ENCODE assay signal across 9 cellular contexts in the genomic region with DNA sequence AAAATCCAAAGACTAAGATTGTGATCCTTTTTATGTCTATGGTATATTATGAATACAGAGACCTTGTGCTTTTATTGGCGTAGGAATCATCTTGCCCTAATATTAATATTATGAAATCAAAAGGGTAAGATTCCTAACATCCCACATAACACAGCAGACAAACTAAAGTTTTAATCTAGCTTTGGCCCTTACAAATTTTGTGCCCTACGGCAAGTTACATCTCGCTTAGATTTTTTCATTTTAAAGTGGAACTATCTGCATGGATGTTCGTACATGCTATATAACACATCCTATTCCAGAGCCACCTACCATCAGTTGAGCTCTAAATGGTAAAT. TPM values are rescaled to one million over a fixed set of nuclear protein-coding genes. Genes with fewer than 3 reads are reported as not detected.
DNase-seq lines count a peak whose midpoint lies in the region; ATAC-seq and TF ChIP-seq lines count a peak whose summit lies in the region.
"Had no signal": no experiment of that assay in that cellular context is flagged by ENCODE, and none has a peak within 500 bp of the region (broad histone marks: within the 10 kb centered on the region; RNA-seq: fewer than 3 reads in every experiment).

No MANE protein-coding gene starts in this region.

- H3K4me3 Mint-ChIP-seq in CD8-positive, alpha-beta memory T cell: peak overlapping the region; percentile 95 to 99 (median 98)

- intact Hi-C loops in PC-9 (cut with micrococcal nuclease; ENCODE audit: unreplicated experiment): no loop called here
- intact Hi-C loops in ovary (cut with DNase I): no loop called here

- no peaks in the 10 kb centered on the region for H3K27me3 ChIP-seq in CD8-positive, alpha-beta memory T cell (ENCODE audit: insufficient read depth, low read length, poor library complexity, severe bottlenecking)
- H3K27me3 ChIP-seq in PC-9 (ENCODE audit: insufficient read depth, low read depth) (no peaks in the 10 kb centered on the region), ovary (no peaks in the 10 kb centered on the region)

- WGBS in ovary, 3 donors: 1 to 4% (median 3%) methylated on average over 4 of the region's 4 CpGs

- peak overlapping the region; percentile 59 for H3K4me3 ChIP-seq in CD8-positive, alpha-beta memory T cell (ENCODE audit: low read length)
- H3K4me3 ChIP-seq in PC-9 (peak overlapping the region; percentile 75), ovary (peak overlapping the region; percentile 98)

- peaks cover 32% of the 10 kb centered on the region for H3K4me1 ChIP-seq in CD8-positive, alpha-beta memory T cell (ENCODE audit: insufficient read depth, low read length)
- H3K4me1 ChIP-seq in PC-9 (replicated peaks; ENCODE audit: insufficient read depth): peaks cover 8% of the 10 kb centered on the region; the same call in 1 of the 2 replicates
- H3K4me1 ChIP-seq in ovary (ENCODE audit: insufficient read depth): no peaks in the 10 kb centered on the region

- H3K27ac Mint-ChIP-seq in CD8-positive, alpha-beta memory T cell: peak overlapping the region; percentile 86 to 100 (median 91)

- peaks cover 9 to 55% (median 23%) of the 10 kb centered on the region in 3 donors for H3K36me3 Mint-ChIP-seq in CD8-positive, alpha-beta memory T cell

- no peaks in the 10 kb centered on the region for H3K36me3 ChIP-seq in CD8-positive, alpha-beta memory T cell (ENCODE audit: insufficient read depth, low read length)
- H3K36me3 ChIP-seq in PC-9 (ENCODE audit: low read depth): no peaks in the 10 kb centered on the region; the same call in 1 of the 2 replicates
- H3K36me3 ChIP-seq in ovary: no peaks in the 10 kb centered on the region

- H3K27me3 Mint-ChIP-seq in CD8-positive, alpha-beta memory T cell: no peaks in the 10 kb centered on the region

- H3K27ac ChIP-seq in CD8-positive, alpha-beta memory T cell (ENCODE audit: low read depth, low read length): peak overlapping the region; percentile 75
- peak overlapping the region; percentile 73 for H3K27ac ChIP-seq in PC-9
- peak overlapping the region; percentile 96 for H3K27ac ChIP-seq in epithelial cell of prostate
- H3K27ac ChIP-seq in ovary: peak overlapping the region; percentile 70 to 88

- H3K79me2 ChIP-seq in PC-9 (ENCODE audit: low read depth): peaks cover 59% of the 10 kb centered on the region

- no peak for TF ChIP-seq EP300 in ovary (IDR thresholded peaks at IDR 0.05)

- H3K9me3 ChIP-seq in CD8-positive, alpha-beta memory T cell (ENCODE audit: low read length): no peaks in the 10 kb centered on the region
- no peaks in the 10 kb centered on the region for H3K9me3 ChIP-seq in PC-9 (ENCODE audit: insufficient read depth, low read depth)
- no peaks in the 10 kb centered on the region for H3K9me3 ChIP-seq in ovary

- no peak for DNase-seq in CD8-positive, alpha-beta memory T cell
- no peak for DNase-seq in PC-9
- no peak for DNase-seq in epithelial cell of prostate (ENCODE audit: low read depth, low spot score)
- no peak for DNase-seq in ovary
- no peak for DNase-seq in activated CD4-positive, CD25-positive, alpha-beta regulatory T cell (lab: John Stamatoyannopoulos, UW)
- no peak for DNase-seq in epidermal melanocyte (ENCODE audit: insufficient read length, low spot score)
- DNase-seq in NCI-H1436 treated with DMSO at 0.1 percent for 48 hours (lab: John Stamatoyannopoulos, UW): no peak

- TF ChIP-seq CTCF in PC-9 (conservative IDR thresholded peaks at IDR 0.05) (no peak), ovary (IDR thresholded peaks at IDR 0.05) (no peak)

- no peaks in the 10 kb centered on the region for H3K9me2 ChIP-seq in PC-9 (ENCODE audit: insufficient read depth)

- no peaks in the 10 kb centered on the region for H3F3A ChIP-seq in PC-9 (ENCODE audit: insufficient read depth, low read depth)

- TF ChIP-seq POLR2A in ovary (IDR thresholded peaks at IDR 0.05): no peak

- CTCF ChIA-PET in CD8-positive, alpha-beta memory T cell (lab: Charles Lee): interaction anchor here (1.2 to 2.0 kb wide), 5 partner anchors 8 to 315 kb away, joined by 3 to 8 read pairs (median 4); no protein-coding TSS in a partner anchor
- CTCF ChIA-PET in PC-9 (lab: Charles Lee): no interaction called here

- no peaks in the 10 kb centered on the region for H4K20me1 ChIP-seq in PC-9 (ENCODE audit: insufficient read depth)

- peak overlapping the region; percentile 91 for H2AFZ ChIP-seq in PC-9

- POLR2A ChIA-PET in CD8-positive, alpha-beta memory T cell (lab: Charles Lee): interaction anchor here (0.5 to 1.3 kb wide), 4 partner anchors 10 to 1902 kb away, joined by 3 to 5 read pairs (median 3); no protein-coding TSS in a partner anchor
- POLR2A ChIA-PET in PC-9 (lab: Charles Lee; ENCODE audit: unreplicated experiment): interaction anchor here (0.5 to 1.1 kb wide), 9 partner anchors 9 to 1880 kb away, joined by 3 to 8 read pairs (median 5); no protein-coding TSS in a partner anchor

- BruUV-seq in PC-9 (replicated peaks; lab: Mats Ljungman, UMichigan): no TSS peak

- peaks cover 66 to 85% (median 74%) of the 10 kb centered on the region in 3 donors for H3K4me1 Mint-ChIP-seq in CD8-positive, alpha-beta memory T cell

- H3K4me2 ChIP-seq in PC-9: peak overlapping the region; percentile 99

- no peak for ATAC-seq in HG03469 (IDR thresholded peaks at IDR 0.05; ENCODE audit: unreplicated experiment)

- no peaks in the 10 kb centered on the region for H3K9me3 Mint-ChIP-seq in CD8-positive, alpha-beta memory T cell

RNA-seq across cellular contexts. Expression of a gene that starts 0.2 kb away (rescaled TPM):
- total RNA-seq in CD8-positive, alpha-beta memory T cell: 10 to 100 TPM; 12.0 to 12.8 TPM
- polyA plus RNA-seq in CD8-positive, alpha-beta memory T cell: 8.4 TPM
- total RNA-seq in PC-9 (2021) (7.9 and 10.8 TPM in 2 replicates), ovary (1 to 10 TPM; 3.3 to 7.0 (median 5.9) TPM)
- 1 to 10 TPM; 4.3 to 9.8 TPM for polyA plus RNA-seq in ovary

RNA-seq across cellular contexts. Expression of a gene that starts 16.0 kb away (rescaled TPM):
- not detected for total RNA-seq in CD8-positive, alpha-beta memory T cell
- not detected for polyA plus RNA-seq in CD8-positive, alpha-beta memory T cell
- total RNA-seq in PC-9 (2021) (not detected in 2 replicates), ovary (not detected)
- polyA plus RNA-seq in ovary: not detected
- total RNA-seq: T-helper 2 cell treated with Interferon-gamma antibody and Interleukin-4, amounts not matched to agents 100 ng/mL and 5 ng/mL, for 36 hours had no signal

RNA-seq across cellular contexts. Expression of a gene that starts 36.3 kb away (rescaled TPM):
- 1 to 10 TPM in 1 of 2 experiments, under 1 TPM in 1; 0.94 to 1.3 TPM for total RNA-seq in CD8-positive, alpha-beta memory T cell
- polyA plus RNA-seq in CD8-positive, alpha-beta memory T cell: not detected
- total RNA-seq in PC-9 (2021): 2.9 and 3.1 TPM in 2 replicates
- 1 to 10 TPM; 2.3 to 9.9 (median 4.5) TPM for total RNA-seq in ovary
- under 1 TPM; 0.10 to 0.67 TPM for polyA plus RNA-seq in ovary
